ENCODE assay signal across 15 cellular contexts in genomic region chr6:24589334-24589733, GRCh38. TPM values are rescaled to one million over a fixed set of nuclear protein-coding genes. Genes with fewer than 3 reads are reported as not detected.
DNase-seq lines count a peak whose midpoint lies in the region; ATAC-seq, FAIRE-seq and TF ChIP-seq lines count a peak whose summit lies in the region.
"Had no signal": no experiment of that assay in that cellular context is flagged by ENCODE, and none has a peak within 500 bp of the region (broad histone marks: within the 10 kb centered on the region; RNA-seq: fewer than 3 reads in every experiment).

No MANE protein-coding gene starts in this region.

- H3K4me2 ChIP-seq in GM23338, result peak overlapping the region; percentile 58; the same call in 1 of the 2 replicates
- H3K4me2 ChIP-seq in Karpas-422 (ENCODE audit: low read depth, low read length, poor library complexity, severe bottlenecking), result no peak overlapping the region
- no peak overlapping the region for H3K4me2 ChIP-seq in K562 (ENCODE audit: insufficient read depth, low read length)

- H3K4me1 ChIP-seq in GM23338 (ENCODE audit: insufficient read depth) (peaks cover 44% of the 10 kb centered on the region), Karpas-422 (ENCODE audit: low read length) (0 out of 2 replicates have a peak, but pooled peaks cover 4% of the 10 kb centered on the region), K562 (replicated peaks in 1 of 2; ENCODE audit: control insufficient read depth in 2 of 2, insufficient read depth in 2 of 2, low read length in 2 of 2) (no peaks in the 10 kb centered on the region; a peak in 1 of 5 replicates)

- no peak for TF ChIP-seq EP300 in K562 (IDR thresholded peaks at IDR 0.05; ENCODE audit: low read length)

- H3K9me2 ChIP-seq in GM23338 (ENCODE audit: insufficient read depth) (no peaks in the 10 kb centered on the region), Karpas-422 (replicated peaks; ENCODE audit: insufficient read depth, low read length) (no peaks in the 10 kb centered on the region)

- FAIRE-seq in K562 (lab: Jason Lieb, UNC), result no peak
- FAIRE-seq: G401.6, GM12892 had no signal

- H3K36me3 ChIP-seq in GM23338 (ENCODE audit: insufficient read depth) (no peaks in the 10 kb centered on the region), Karpas-422 (ENCODE audit: insufficient read depth, low read length) (no peaks in the 10 kb centered on the region), K562 (ENCODE audit: control insufficient read depth, insufficient read depth, low read length) (no peaks in the 10 kb centered on the region)

- CTCF ChIA-PET in K562 (lab: Yijun Ruan, JAX; ENCODE audit: low intra/inter-chr PET ratio), result no interaction called here

- H3K36me3 Mint-ChIP-seq in GM23338 (ENCODE audit: low read depth) (no peaks in the 10 kb centered on the region; the same call in 2 of the 3 replicates), osteocyte (ENCODE audit: unreplicated experiment) (no peaks in the 10 kb centered on the region)
- H3K36me3 Mint-ChIP-seq: CD4-positive, alpha-beta memory T cell had no signal

- H3K4me3 Mint-ChIP-seq in GM23338 (no peak overlapping the region), osteocyte (ENCODE audit: unreplicated experiment) (no peak overlapping the region)
- H3K4me3 Mint-ChIP-seq: CD4-positive, alpha-beta memory T cell; H9 had no signal

- H3K9me1 ChIP-seq in K562 (ENCODE audit: control insufficient read depth, insufficient read depth, low read length), result no peaks in the 10 kb centered on the region

- in situ Hi-C loops in K562 (cut with MboI), result no loop called here

- H4K20me1 ChIP-seq in GM23338 (replicated peaks; ENCODE audit: insufficient read depth) (no peaks in the 10 kb centered on the region), Karpas-422 (ENCODE audit: insufficient read depth, low read depth, low read length) (no peaks in the 10 kb centered on the region), K562 (replicated peaks; ENCODE audit: control insufficient read depth, insufficient read depth, low read length) (no peaks in the 10 kb centered on the region)

- H3K4me3 ChIP-seq in GM23338 (no peak overlapping the region), Karpas-422 (ENCODE audit: low read length) (no peak overlapping the region), K562 (no peak overlapping the region)

- BruUV-seq in K562 (replicated peaks; lab: Mats Ljungman, UMichigan), result no TSS peak

- H3K9me3 Mint-ChIP-seq in GM23338 (no peaks in the 10 kb centered on the region), osteocyte (ENCODE audit: unreplicated experiment) (no peaks in the 10 kb centered on the region)
- H3K9me3 Mint-ChIP-seq: CD4-positive, alpha-beta memory T cell; H9 had no signal

- peaks cover 10% of the 10 kb centered on the region for H3K27me3 Mint-ChIP-seq in GM23338 (ENCODE audit: insufficient read depth, low read depth, poor library complexity)
- peaks cover 30% of the 10 kb centered on the region for H3K27me3 Mint-ChIP-seq in osteocyte (ENCODE audit: unreplicated experiment)

- TF ChIP-seq POLR2A in K562 (conservative IDR thresholded peaks at IDR 0.05), result no peak

- H2AFZ ChIP-seq in GM23338 (peak overlapping the region; percentile 44), Karpas-422 (ENCODE audit: low read length) (peak overlapping the region; percentile 24; the same call in 1 of the 2 replicates), K562 (ENCODE audit: low read depth, low read length) (peak overlapping the region; percentile 32; the same call in 1 of the 2 replicates)

- peaks cover 40% of the 10 kb centered on the region for H3K4me1 Mint-ChIP-seq in GM23338
- peaks cover 4% of the 10 kb centered on the region for H3K4me1 Mint-ChIP-seq in osteocyte (ENCODE audit: unreplicated experiment)
- H3K4me1 Mint-ChIP-seq: CD4-positive, alpha-beta memory T cell had no signal

- H3K9ac ChIP-seq in Karpas-422 (ENCODE audit: low read length) (no peak overlapping the region), K562 (ENCODE audit: insufficient read depth in 1 of 2, low read depth in 2 of 2, low read length in 2 of 2) (no peak overlapping the region)

- H3K79me2 ChIP-seq in GM23338 (replicated peaks; ENCODE audit: insufficient read depth) (no peaks in the 10 kb centered on the region), Karpas-422 (ENCODE audit: low read length) (no peaks in the 10 kb centered on the region), K562 (ENCODE audit: control insufficient read depth, insufficient read depth, low read length) (no peaks in the 10 kb centered on the region)

- no peak overlapping the region for H3K27ac ChIP-seq in GM23338 (ENCODE audit: low read depth)
- no peak overlapping the region for H3K27ac ChIP-seq in Karpas-422 (ENCODE audit: low read length)
- no peak overlapping the region for H3K27ac ChIP-seq in K562 (ENCODE audit: extremely low read depth, low read depth, low read length)

- H3K9me3 ChIP-seq in Karpas-422 (ENCODE audit: low read length), result no peaks in the 10 kb centered on the region
- H3K9me3 ChIP-seq in K562 (replicated peaks; ENCODE audit: control insufficient read depth, insufficient read depth, low read depth, low read length), result no peaks in the 10 kb centered on the region

- peak overlapping the region; percentile 64; the same call in 1 of the 2 replicates for H3K27ac Mint-ChIP-seq in GM23338
- H3K27ac Mint-ChIP-seq in osteocyte (ENCODE audit: unreplicated experiment), result no peak overlapping the region
- H3K27ac Mint-ChIP-seq: H9 had no signal

- ATAC-seq in GM23338, result no peak
- no peak; the same call in 2 of the 3 replicates for ATAC-seq in K562
- ATAC-seq: HCT116 had no signal

- 0 out of 2 replicates have a peak, but pooled peaks cover 3% of the 10 kb centered on the region for H3F3A ChIP-seq in GM23338 (replicated peaks; ENCODE audit: low read depth)

- POLR2A ChIA-PET in K562 (lab: Yijun Ruan, JAX), result no interaction called here

- TF ChIP-seq CTCF in GM23338 (conservative IDR thresholded peaks at IDR 0.05; ENCODE audit: low read depth in 2 of 2), result no peak
- no peak for TF ChIP-seq CTCF in K562 (IDR thresholded peaks at IDR 0.05 in 2 of 3, conservative IDR thresholded peaks at IDR 0.05 in 1 of 3; ENCODE audit: insufficient read depth in 2 of 3, low read depth in 1 of 3, low read length in 3 of 3)
- TF ChIP-seq CTCF in osteocyte (IDR thresholded peaks at IDR 0.05), result no peak

- intact Hi-C loops in K562 (cut with micrococcal nuclease), result loop anchor here (10.0 kb wide), 2 partner anchors 265 to 305 kb away; no protein-coding TSS in a partner anchor

- DNase-seq in GM23338 (ENCODE audit: low spot score) (no peak), Karpas-422 (no peak), K562 (ENCODE audit: extremely low read depth in 1 of 4, low spot score in 3 of 4) (no peak), osteocyte (ENCODE audit: extremely low spot score, unreplicated experiment) (peak; percentile 44), occipital lobe (lab: John Stamatoyannopoulos, UW) (no peak), NCI-H2029 treated with DMSO at 0.1 percent for 48 hours (lab: John Stamatoyannopoulos, UW) (no peak)
- DNase-seq: C1 segment of cervical spinal cord; CD4-positive, alpha-beta memory T cell; COR-L47; DMS153; DND-41; H9 had no signal

- 3% methylated on average over 4 of the region's 4 CpGs for WGBS in K562 (ENCODE audit: insufficient coverage, low coverage, missing lambda C conversion rate)

- H3K27me3 ChIP-seq in GM23338 (ENCODE audit: insufficient read depth) (no peaks in the 10 kb centered on the region), Karpas-422 (ENCODE audit: low read length) (no peaks in the 10 kb centered on the region), K562 (ENCODE audit: control insufficient read depth in 2 of 2, insufficient read depth in 2 of 2, low read length in 2 of 2) (peaks cover 3 to 7% of the 10 kb centered on the region in 2 experiments; a peak in 4 of 5 replicates)

- TF ChIP-seq RAD21 in K562 (CRISPR knock-in tag; conservative IDR thresholded peaks at IDR 0.05 in 1 of 2, IDR thresholded peaks at IDR 0.05 in 1 of 2), result no peak

TF ChIP-seq in K562, 482 proteins besides CTCF, POLR2A, EP300 and RAD21 (continues in another document):
- peak; percentile 53 for TF ChIP-seq RBM25 (IDR thresholded peaks at IDR 0.05; ENCODE audit: low read depth, low read length, severe bottlenecking)
- TF ChIP-seq CHD2 (IDR thresholded peaks at IDR 0.05; ENCODE audit: low read depth, low read length), result peak; percentile 88
- TF ChIP-seq GATAD2B (IDR thresholded peaks at IDR 0.05; ENCODE audit: borderline replicate concordance), result no peak

RNA-seq across cellular contexts. Expression of gene KIAA0319, which starts 56.7 kb away (rescaled TPM):
- 1.0 and 1.4 TPM in 2 replicates for total RNA-seq in GM23338 (2014; rRNA removed; shearing (Covaris generic))
- polyA plus RNA-seq in GM23338 (2016; fragmentation: Nextera tagmentation; extraction: Ambion mirVana) (0.44 and 0.54 TPM in 2 replicates), K562 (2011; rRNA removed) (not detected in 2 replicates), K562 (2014; fragmentation: Illumina TruSeq; extraction: Trizol) (0.01 TPM in 1 of 2 replicates, not detected in the other), K562 (2014; fragmentation: Nextera tagmentation; extraction: Ambion mirVana) (not detected), K562 (2014; rRNA removed) (0.03 TPM in 1 of 2 replicates, not detected in the other)
- 0.45 and 0.51 TPM in 2 replicates for total RNA-seq in Karpas-422 (2014; rRNA removed; shearing (Covaris generic); ENCODE audit: low replicate concordance)
- not detected in 2 replicates for total RNA-seq in K562 (2011; cell fraction: chromatin; rRNA removed; ENCODE audit: low replicate concordance)
- not detected in 2 replicates for total RNA-seq in K562 (2011; cell fraction: nucleolus; rRNA removed)
- not detected in 2 replicates for total RNA-seq in K562 (2011; cell fraction: nucleoplasm; rRNA removed)
- total RNA-seq in K562 (2014; rRNA removed) (not detected in 2 replicates), K562 (2014; rRNA removed; fragmentation: Illumina TruSeq; extraction: Trizol) (not detected in 2 replicates), K562 (2015; rRNA removed; fragmentation: Illumina TruSeq; extraction: Trizol) (not detected in 2 replicates), K562 (2021) (not detected in 2 replicates), osteocyte (not detected in 2 replicates), occipital lobe (55.7 TPM)
- polyA plus RNA-seq in K562 (2011; cell fraction: cytosol; rRNA removed), result not detected in 2 replicates
- polyA plus RNA-seq in K562 (2011; cell fraction: nucleus; rRNA removed), result not detected in 2 replicates
- 0.01 TPM in 2 replicates for polyA plus RNA-seq in K562 (2012)
- polyA minus RNA-seq in K562 (2011; rRNA and poly(A)+ RNA removed), result not detected in 2 replicates
- not detected in 2 replicates for polyA minus RNA-seq in K562 (2011; cell fraction: cytosol; rRNA and poly(A)+ RNA removed)
- not detected in 2 replicates for polyA minus RNA-seq in K562 (2011; cell fraction: nucleus; rRNA and poly(A)+ RNA removed)

Comparison
In these comparisons a context has a peak if more than half of its experiments do, and no peak if none do; other contexts are left out.
1. RNA of gene KIAA0319, which starts 56.7 kb away (total RNA-seq): 55.7 TPM in occipital lobe (single experiment); 1.0 to 1.4 TPM in GM23338, 0.45 to 0.51 TPM in Karpas-422, not detected in K562 and not detected in osteocyte; every median in the first group is over 10 times any median in the second.
2. Peak in every context shown above with its lines, with median percentiles within 50 percentile points of each other: H2AFZ ChIP-seq.